Comparison of ENCODE assay signal across 1 cellular context in genomic region chr2:216689397-216689796, GRCh38.
TF ChIP-seq lines count a peak whose summit lies in the region.

No MANE protein-coding gene starts in this region.

TF ChIP-seq in GM23338, 12 proteins besides CTCF, POLR2A, EP300 and RAD21 (continued from another document):
- TF ChIP-seq ZNF462 (CRISPR knock-in tag; IDR thresholded peaks at IDR 0.05) (no peak), ETS1 (IDR thresholded peaks at IDR 0.05) (no peak), JUNB (IDR thresholded peaks at IDR 0.05; ENCODE audit: unreplicated experiment) (no peak), EZH2phosphoT487 (IDR thresholded peaks at IDR 0.05; ENCODE audit: unreplicated experiment) (no peak), CREB1 (CRISPR knock-in tag; IDR thresholded peaks at IDR 0.05; ENCODE audit: low read depth) (no peak)
TF ChIP-seq in GM23338: peak in this region for 0.
